ENCODE assay signal across 1 cellular context in genomic region chr17:69574257-69575197, GRCh38.
TF ChIP-seq lines count a peak whose summit lies in the region.

No MANE protein-coding gene starts in this region.

TF ChIP-seq in WTC11, 78 proteins besides CTCF, POLR2A, EP300 and RAD21 (continued from another document):
- TF ChIP-seq ARID4B (CRISPR knock-in tag; IDR thresholded peaks at IDR 0.05; ENCODE audit: borderline replicate concordance) = no peak
- TF ChIP-seq GRHL2 (CRISPR knock-in tag; IDR thresholded peaks at IDR 0.05; ENCODE audit: insufficient replicate concordance, severe bottlenecking) = no peak
- no peak for TF ChIP-seq CDX4 (CRISPR knock-in tag; IDR thresholded peaks at IDR 0.05; ENCODE audit: borderline replicate concordance)
- no peak for TF ChIP-seq ZNF671 (CRISPR knock-in tag; IDR thresholded peaks at IDR 0.05)
- TF ChIP-seq ZBTB43 (CRISPR knock-in tag; IDR thresholded peaks at IDR 0.05) = no peak
- no peak for TF ChIP-seq ZNF396 (CRISPR knock-in tag; IDR thresholded peaks at IDR 0.05; ENCODE audit: borderline replicate concordance)
